1 cellular context compared by ENCODE assay signal in the genomic region with DNA sequence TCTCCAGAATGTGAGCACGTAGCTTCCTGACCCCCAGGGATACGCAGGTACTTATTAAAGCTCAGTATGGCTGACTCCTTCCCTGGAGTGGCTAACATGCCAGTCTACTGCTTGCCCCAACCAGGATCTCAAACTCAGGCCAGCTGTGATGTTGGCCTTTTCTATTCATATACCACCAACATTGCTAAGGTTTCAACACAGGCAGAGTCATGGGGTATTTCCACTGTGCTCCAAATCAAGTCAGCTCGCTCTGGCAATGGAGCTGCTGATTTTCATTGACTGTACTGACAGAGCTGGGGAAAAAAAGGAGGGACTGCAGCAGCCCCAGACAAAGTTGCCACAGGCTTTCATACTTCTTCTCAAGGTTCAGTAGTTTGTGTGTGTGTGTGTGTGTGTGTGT.
TF ChIP-seq lines count a peak whose summit lies in the region.

No MANE protein-coding gene starts in this region.

TF ChIP-seq in IMR-90, 13 proteins besides CTCF, POLR2A, EP300 and RAD21 (continued from another document):
- TF ChIP-seq, protein P1, sequence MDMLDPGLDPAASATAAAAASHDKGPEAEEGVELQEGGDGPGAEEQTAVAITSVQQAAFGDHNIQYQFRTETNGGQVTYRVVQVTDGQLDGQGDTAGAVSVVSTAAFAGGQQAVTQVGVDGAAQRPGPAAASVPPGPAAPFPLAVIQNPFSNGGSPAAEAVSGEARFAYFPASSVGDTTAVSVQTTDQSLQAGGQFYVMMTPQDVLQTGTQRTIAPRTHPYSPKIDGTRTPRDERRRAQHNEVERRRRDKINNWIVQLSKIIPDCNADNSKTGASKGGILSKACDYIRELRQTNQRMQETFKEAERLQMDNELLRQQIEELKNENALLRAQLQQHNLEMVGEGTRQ (IDR thresholded peaks at IDR 0.05; ENCODE audit: low read depth, low read length): no peak
- no peak for TF ChIP-seq FOS (IDR thresholded peaks at IDR 0.05; ENCODE audit: low read depth, low read length)
